In the genomic region with DNA sequence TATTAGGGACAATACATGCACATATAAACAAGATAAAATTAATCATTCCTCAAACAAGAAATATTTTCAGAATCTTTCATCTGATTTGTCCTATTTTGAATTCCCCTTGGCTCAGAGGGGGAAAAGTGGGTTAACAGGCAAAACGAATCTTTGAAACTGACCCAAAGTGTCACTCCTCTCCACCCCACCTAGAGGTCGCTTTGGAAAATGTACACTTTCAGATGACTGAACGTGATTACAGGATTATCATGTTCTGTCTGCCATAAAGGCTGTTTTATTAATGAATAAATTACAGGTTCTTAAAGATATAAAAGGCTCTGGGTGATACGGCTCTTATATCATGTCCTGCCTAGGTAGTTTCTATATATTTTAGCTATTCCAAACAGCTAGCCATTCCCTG, we compare ENCODE assay signal across 27 cellular contexts.
DNase-seq lines count a peak whose midpoint lies in the region; ATAC-seq, FAIRE-seq and TF ChIP-seq lines count a peak whose summit lies in the region.
"Had no signal": no experiment of that assay in that cellular context is flagged by ENCODE, and none has a peak within 500 bp of the region (broad histone marks: within the 10 kb centered on the region; RNA-seq: fewer than 3 reads in every experiment).

No MANE protein-coding gene starts in this region.

- FAIRE-seq in D721Med (lab: Jason Lieb, UNC): no peak
- FAIRE-seq: GM12891 had no signal

- POLR2A ChIA-PET in HEK293T (lab: Yijun Ruan, JAX): no interaction called here

- CTCF ChIA-PET in HEK293T (lab: Yijun Ruan, JAX): no interaction called here

- DNase-seq in D721Med (ENCODE audit: insufficient read length, low spot score) (no peak), HEK293T (ENCODE audit: extremely low spot score) (peak; percentile 2), RKO (ENCODE audit: low spot score) (peak; percentile 1), kidney epithelial cell (ENCODE audit: low read depth) (no peak), omental fat pad (ENCODE audit: low spot score) (no peak), G401 (ENCODE audit: low spot score) (no peak)
- DNase-seq: activated CD4-positive, alpha-beta T cell treated with anti-CD3 and anti-CD28 coated beads, Interleukin-2, amount 50 U/mL, for 4 hours; activated naive CD4-positive, alpha-beta T cell; AML-193; amygdala; dorsolateral prefrontal cortex; GDM1; left cardiac atrium; NCI-H2171; NCI-H526 treated with DMSO at 0.1 percent for 48 hours; nephron progenitor cell; stimulated activated CD4-positive, alpha-beta T cell treated with anti-CD3 and anti-CD28 coated beads, Interleukin-2, amount 100 ng/mL, for 48 hours; stomach; T-cell; upper lobe of left lung had no signal

- H3K36me3 ChIP-seq in kidney epithelial cell (ENCODE audit: control insufficient read depth, insufficient read depth, low read length): no peaks in the 10 kb centered on the region
- H3K36me3 ChIP-seq: cardiac muscle cell, gastroesophageal sphincter, prostate gland, stomach, upper lobe of left lung had no signal

- H3K27me3 ChIP-seq in kidney epithelial cell (ENCODE audit: control insufficient read depth, insufficient read depth, low read length): no peaks in the 10 kb centered on the region
- H3K27me3 ChIP-seq: cardiac muscle cell, dorsolateral prefrontal cortex, gastroesophageal sphincter, stomach, upper lobe of left lung had no signal

- TF ChIP-seq CTCF in D721Med (IDR thresholded peaks at IDR 0.05; ENCODE audit: insufficient read depth, missing control alignments) (peak; percentile 2), kidney epithelial cell (IDR thresholded peaks at IDR 0.05; ENCODE audit: insufficient read depth, low read length, poor library complexity, severe bottlenecking) (peak; percentile 18), omental fat pad (IDR thresholded peaks at IDR 0.05) (no peak)

- H3K4me3 ChIP-seq in kidney epithelial cell (ENCODE audit: low read depth, low read length): no peak overlapping the region
- H3K4me3 ChIP-seq: cardiac muscle cell, dorsolateral prefrontal cortex, gastroesophageal sphincter, prostate gland, skin epidermis, stomach, upper lobe of left lung had no signal

- in situ Hi-C loops in G401 (cut with HindIII; ENCODE audit: low sequenced_read_pairs): no loop called here

- ATAC-seq in omental fat pad (ENCODE audit: low FRiP score): no peak
- no peak for ATAC-seq in HG02885 (IDR thresholded peaks at IDR 0.05; ENCODE audit: poor library complexity, unreplicated experiment)
- ATAC-seq in GM21717 (IDR thresholded peaks at IDR 0.05; ENCODE audit: unreplicated experiment): no peak
- ATAC-seq: gastroesophageal sphincter, left cardiac atrium, T-cell had no signal

TF ChIP-seq in HEK293T, 16 proteins besides CTCF, POLR2A, EP300 and RAD21:
- TF ChIP-seq ELF4 (IDR thresholded peaks at IDR 0.05) (no peak), L3MBTL2 (conservative IDR thresholded peaks at IDR 0.05) (no peak), ZNF384 (IDR thresholded peaks at IDR 0.05) (no peak), HDGF (IDR thresholded peaks at IDR 0.05; ENCODE audit: borderline replicate concordance) (no peak), CTBP1 (IDR thresholded peaks at IDR 0.05; ENCODE audit: borderline replicate concordance) (no peak), FOXA1 (IDR thresholded peaks at IDR 0.05) (no peak), TARDBP (IDR thresholded peaks at IDR 0.05) (no peak), NFRKB (IDR thresholded peaks at IDR 0.05) (no peak), ARNT (IDR thresholded peaks at IDR 0.05) (no peak)

Comparison
In these comparisons a context has a peak if more than half of its experiments do, and no peak if none do; other contexts are left out.
1. DNase-seq: peak in HEK293T (single experiment) and RKO (single experiment); none in D721Med (single experiment), kidney epithelial cell (single experiment), omental fat pad (single experiment) and G401 (single experiment).
2. CTCF ChIP-seq: peak in D721Med (single experiment) and kidney epithelial cell (single experiment); none in omental fat pad (0 of 3).